26 cellular contexts compared by ENCODE assay signal in genomic region chr1:183794084-183794483, GRCh38. TPM values are rescaled to one million over a fixed set of nuclear protein-coding genes. Genes with fewer than 3 reads are reported as not detected.
DNase-seq lines count a peak whose midpoint lies in the region; ATAC-seq, FAIRE-seq and TF ChIP-seq lines count a peak whose summit lies in the region.
"Had no signal": no experiment of that assay in that cellular context is flagged by ENCODE, and none has a peak within 500 bp of the region (broad histone marks: within the 10 kb centered on the region; RNA-seq: fewer than 3 reads in every experiment).

No MANE protein-coding gene starts in this region.

- H3K9me3 ChIP-seq in HepG2 (ENCODE audit: low read length) = no peaks in the 10 kb centered on the region
- H3K9me3 ChIP-seq in right lobe of liver = no peaks in the 10 kb centered on the region

- no peaks in the 10 kb centered on the region for H3K27me3 ChIP-seq in HepG2 (ENCODE audit: control insufficient read depth in 1 of 2, insufficient read depth in 2 of 2, low read length in 2 of 2)
- no peaks in the 10 kb centered on the region for H3K27me3 ChIP-seq in right lobe of liver
- H3K27me3 ChIP-seq: BLaER1 treated with 17β-estradiol and CSF1 and Interleukin-3, amounts not matched to agents 10 nM and 100 nM had no signal

- H3K79me2 ChIP-seq in HepG2 (ENCODE audit: insufficient read depth, low read length) = no peaks in the 10 kb centered on the region

- no peaks in the 10 kb centered on the region for H4K20me1 ChIP-seq in HepG2 (ENCODE audit: insufficient read depth, low read length)
- H4K20me1 ChIP-seq: BLaER1 treated with 17β-estradiol and CSF1 and Interleukin-3, amounts not matched to agents 10 nM and 100 nM had no signal

- peak; percentile 78 for FAIRE-seq in islet of Langerhans (lab: Jason Lieb, UNC)
- FAIRE-seq in HepG2 (lab: Jason Lieb, UNC) = no peak
- FAIRE-seq: A549, GM12878, GM12892, GM18507, GM19239 had no signal

- H3K9ac ChIP-seq in HepG2 (ENCODE audit: insufficient read depth, low read depth, low read length) = no peak overlapping the region
- H3K9ac ChIP-seq: BLaER1 treated with 17β-estradiol and CSF1 and Interleukin-3, amounts not matched to agents 10 nM and 100 nM had no signal

- H3K27ac ChIP-seq in HepG2 (ENCODE audit: extremely low read length, insufficient read depth, low read length) = no peak overlapping the region
- H3K27ac ChIP-seq in right lobe of liver = no peak overlapping the region
- H3K27ac ChIP-seq: 22Rv1; A549; BLaER1 treated with 17β-estradiol and CSF1 and Interleukin-3, amounts not matched to agents 10 nM and 100 nM; C4-2B had no signal

- TF ChIP-seq POLR2A in HepG2 (IDR thresholded peaks at IDR 0.05; ENCODE audit: insufficient read depth in 1 of 2, low read depth in 2 of 2, low read length in 2 of 2) (no peak), right lobe of liver (IDR thresholded peaks at IDR 0.05) (no peak)

- no peak overlapping the region for H3K4me2 ChIP-seq in HepG2 (ENCODE audit: low read depth, low read length)
- H3K4me2 ChIP-seq: A549; BLaER1 treated with 17β-estradiol and CSF1 and Interleukin-3, amounts not matched to agents 10 nM and 100 nM had no signal

- no TSS peak for BruUV-seq in HepG2 (replicated peaks; lab: Mats Ljungman, UMichigan)

- 38% methylated on average over 1 of the region's 1 CpG for WGBS in HepG2 (ENCODE audit: low lambda C conversion rate)
- WGBS in right lobe of liver (ENCODE audit: insufficient coverage, low coverage, low lambda C conversion rate, missing lambda C conversion rate) = 56% methylated on average over 1 of the region's 1 CpG

- POLR2A ChIA-PET in HepG2 (lab: Yijun Ruan, JAX) = no interaction called here

- H2AFZ ChIP-seq in HepG2 (ENCODE audit: low read length) = no peak overlapping the region

- DNase-seq in HepG2 (ENCODE audit: low spot score) (peak; percentile 70), right lobe of liver (no peak), KG1 (lab: John Stamatoyannopoulos, UW) (no peak), NCI-H345 (lab: John Stamatoyannopoulos, UW) (no peak)
- DNase-seq: AML-193; CD4-positive, alpha-beta memory T cell; CD4-positive, CD25-positive, alpha-beta regulatory T cell; CD8-positive, alpha-beta memory T cell; COR-L47; DMS 273 treated with DMSO at 0.1 percent for 48 hours; DMS153; DMS53; DMS79; DND-41; EL; GDM1 had no signal

- no peaks in the 10 kb centered on the region for H3K36me3 ChIP-seq in HepG2 (replicated peaks in 1 of 2; ENCODE audit: control insufficient read depth in 1 of 2, insufficient read depth in 2 of 2, low read length in 2 of 2)
- no peaks in the 10 kb centered on the region for H3K36me3 ChIP-seq in right lobe of liver

- CTCF ChIA-PET in HepG2 (lab: Yijun Ruan, JAX; ENCODE audit: low intra/inter-chr PET ratio, low total read pairs) = no interaction called here

- no peak for TF ChIP-seq RAD21 in HepG2 (CRISPR knock-in tag; IDR thresholded peaks at IDR 0.05)

- TF ChIP-seq EP300 in HepG2 (IDR thresholded peaks at IDR 0.05; ENCODE audit: low read depth in 2 of 2, low read length in 2 of 2) (peak in 1 of 2 experiments; percentile 42; a peak in 2 of 4 replicates), HepG2 (CRISPR knock-in tag; IDR thresholded peaks at IDR 0.05; ENCODE audit: borderline replicate concordance) (no peak)

- ATAC-seq in HepG2 (no peak), right lobe of liver (peak in 3 of 4 donors; percentile 44 to 73 (median 53)), GM18868 (IDR thresholded peaks at IDR 0.05; ENCODE audit: unreplicated experiment) (no peak)
- ATAC-seq: A549, GM12878 had no signal

- H3K4me3 ChIP-seq in HepG2 (replicated peaks in 1 of 3; ENCODE audit: insufficient read depth in 1 of 3, low read depth in 2 of 3, low read length in 3 of 3) (no peak overlapping the region), right lobe of liver (no peak overlapping the region)
- H3K4me3 ChIP-seq: A549; BLaER1 treated with 17β-estradiol and CSF1 and Interleukin-3, amounts not matched to agents 10 nM and 100 nM; GM12878 had no signal

- TF ChIP-seq CTCF in HepG2 (CRISPR knock-in tag; IDR thresholded peaks at IDR 0.05) (no peak), right lobe of liver (IDR thresholded peaks at IDR 0.05) (no peak)

- intact Hi-C loops in HepG2 (cut with micrococcal nuclease; ENCODE audit: unreplicated experiment) (no loop called here), right lobe of liver (cut with DNase I) (no loop called here)

- H3K4me1 ChIP-seq in HepG2 (ENCODE audit: insufficient read depth, low read length) (peaks cover 10% of the 10 kb centered on the region), right lobe of liver (no peaks in the 10 kb centered on the region)
- H3K4me1 ChIP-seq: A549 had no signal

- in situ Hi-C loops in HepG2 (cut with HindIII; ENCODE audit: extremely low pct_ligation_motif_present, low pct_unique_long_range_greater_than_20kb) = no loop called here

TF ChIP-seq in HepG2, 621 proteins besides CTCF, POLR2A, EP300 and RAD21 (continues in another document):
- TF ChIP-seq GPBP1L1 (CRISPR knock-in tag; IDR thresholded peaks at IDR 0.05) (no peak), IRF9 (CRISPR knock-in tag; IDR thresholded peaks at IDR 0.05; ENCODE audit: borderline replicate concordance) (no peak), HOXA3 (CRISPR knock-in tag; IDR thresholded peaks at IDR 0.05) (no peak), ZNF780A (CRISPR knock-in tag; IDR thresholded peaks at IDR 0.05) (no peak), SOX5 (CRISPR knock-in tag; IDR thresholded peaks at IDR 0.05; ENCODE audit: borderline replicate concordance) (peak; percentile 16; the same call in 1 of the 2 replicates), RBAK (CRISPR knock-in tag; IDR thresholded peaks at IDR 0.05) (no peak), FOXK1 (CRISPR knock-in tag; IDR thresholded peaks at IDR 0.05; ENCODE audit: borderline replicate concordance, low read depth) (no peak), ZNF557 (CRISPR knock-in tag; IDR thresholded peaks at IDR 0.05) (no peak), KLF11 (CRISPR knock-in tag; IDR thresholded peaks at IDR 0.05) (no peak), GLI4 (CRISPR knock-in tag; IDR thresholded peaks at IDR 0.05; ENCODE audit: borderline replicate concordance) (no peak), SMARCE1 (IDR thresholded peaks at IDR 0.05; ENCODE audit: borderline replicate concordance) (no peak), FOXA3 (CRISPR knock-in tag; IDR thresholded peaks at IDR 0.05) (peak; percentile 10; the same call in 1 of the 2 replicates), ZNF772 (CRISPR knock-in tag; IDR thresholded peaks at IDR 0.05) (no peak), ZSCAN31 (CRISPR knock-in tag; IDR thresholded peaks at IDR 0.05; ENCODE audit: low read depth) (no peak), TSC22D2 (CRISPR knock-in tag; IDR thresholded peaks at IDR 0.05; ENCODE audit: borderline replicate concordance) (no peak), XBP1 (CRISPR knock-in tag; IDR thresholded peaks at IDR 0.05) (no peak)

RNA-seq across cellular contexts. Expression of gene RGL1, which starts 10.8 kb away (rescaled TPM):
- total RNA-seq in HepG2 (2016; rRNA removed; fragmentation: Illumina TruSeq; extraction: Trizol) (4.7 and 5.7 TPM in 2 replicates), right lobe of liver (10 to 100 TPM in 1 of 6 experiments, 1 to 10 TPM in 5; 5.5 to 13.1 (median 6.9) TPM)
- 0.81 and 1.1 TPM in 2 replicates for total RNA-seq in HepG2 (2016; cell fraction: cytosol; rRNA removed; fragmentation: Illumina TruSeq; extraction: Trizol; ENCODE audit: low read depth)
- total RNA-seq in HepG2 (2016; cell fraction: insoluble cytoplasmic fraction; rRNA removed; fragmentation: Illumina TruSeq; extraction: Trizol) = 4.3 and 5.7 TPM in 2 replicates
- total RNA-seq in HepG2 (2016; cell fraction: membrane; rRNA removed; fragmentation: Illumina TruSeq; extraction: Trizol) = 2.6 and 2.8 TPM in 2 replicates
- total RNA-seq in HepG2 (2016; cell fraction: nucleus; rRNA removed; fragmentation: Illumina TruSeq; extraction: Trizol) = 5.2 and 5.9 TPM in 2 replicates
- 3.4 and 3.5 TPM in 2 replicates for polyA plus RNA-seq in HepG2 (2011; rRNA removed)
- polyA plus RNA-seq in HepG2 (2011; cell fraction: cytosol; rRNA removed) = 2.4 and 3.1 TPM in 2 replicates
- polyA plus RNA-seq in HepG2 (2011; cell fraction: nucleus; rRNA removed) = 2.7 and 2.8 TPM in 2 replicates
- polyA plus RNA-seq in HepG2 (2012) = 1.8 and 1.9 TPM in 2 replicates
- polyA plus RNA-seq in HepG2 (2016; cell fraction: cytosol; fragmentation: Illumina TruSeq; extraction: Trizol; ENCODE audit: low read depth) = 0.16 and 0.20 TPM in 2 replicates
- polyA plus RNA-seq in HepG2 (2016; cell fraction: insoluble cytoplasmic fraction; fragmentation: Illumina TruSeq; extraction: Trizol; ENCODE audit: low read depth) = 5.0 and 5.2 TPM in 2 replicates
- polyA plus RNA-seq in HepG2 (2016; cell fraction: membrane; fragmentation: Illumina TruSeq; extraction: Trizol; ENCODE audit: low read depth) = 1.2 and 1.3 TPM in 2 replicates
- 5.2 and 5.4 TPM in 2 replicates for polyA plus RNA-seq in HepG2 (2016; cell fraction: nucleus; fragmentation: Illumina TruSeq; extraction: Trizol; ENCODE audit: insufficient read depth, low read depth)
- polyA minus RNA-seq in HepG2 (2011; rRNA and poly(A)+ RNA removed; ENCODE audit: low replicate concordance) = 1.8 and 3.3 TPM in 2 replicates
- polyA minus RNA-seq in HepG2 (2011; cell fraction: cytosol; rRNA and poly(A)+ RNA removed) = 2.6 and 3.0 TPM in 2 replicates
- polyA minus RNA-seq in HepG2 (2011; cell fraction: nucleus; rRNA and poly(A)+ RNA removed) = 6.7 and 7.7 TPM in 2 replicates

Comparison
In these comparisons a context has a peak if more than half of its experiments do, and no peak if none do; other contexts are left out.
1. ATAC-seq: peak in right lobe of liver (3 of 4); none in HepG2 (single experiment) and GM18868 (single experiment).